In the genomic region with DNA sequence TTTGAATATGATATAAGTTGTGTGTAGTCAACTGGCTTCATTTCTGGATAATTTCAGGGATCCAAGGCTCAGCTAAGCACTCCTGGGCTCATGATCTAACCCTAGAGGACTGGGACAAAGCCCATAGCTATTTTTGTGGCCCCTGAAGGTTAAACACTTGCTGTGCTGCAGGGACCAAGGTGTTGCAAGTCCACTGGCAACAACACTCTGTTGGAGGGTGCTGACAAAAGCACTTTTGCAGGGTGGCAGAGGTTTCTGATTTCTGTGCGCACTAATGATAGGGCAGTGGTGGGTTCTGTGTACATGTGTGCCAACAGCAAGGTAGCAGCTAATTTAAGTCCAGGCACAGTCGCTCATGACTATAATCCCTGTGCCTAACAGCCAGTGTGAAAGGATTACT, we compare ENCODE assay signal across 35 cellular contexts.
"Had no signal": no experiment of that assay in that cellular context is flagged by ENCODE, and none has a peak within 500 bp of the region (broad histone marks: within the 10 kb centered on the region; RNA-seq: fewer than 3 reads in every experiment).

No MANE protein-coding gene starts in this region.

- H3K27me3 ChIP-seq: MG63 had no signal

- DNase-seq: Karpas-422, Kasumi-1, KBM-7, KG1, MG63, MM.1S, MV-4-11, NCI-H1048, NCI-H1092, NCI-H1092 treated with DMSO at 0.1 percent for 48 hours, NCI-H1105, NCI-H1105 treated with DMSO at 0.1 percent for 48 hours, NCI-H1417, NCI-H1417 treated with DMSO at 0.1 percent for 48 hours, NCI-H1436, NCI-H1436 treated with DMSO at 0.1 percent for 48 hours, NCI-H146, NCI-H1694, NCI-H1694 treated with DMSO at 0.1 percent for 48 hours, NCI-H187, NCI-H187 treated with DMSO at 0.1 percent for 48 hours, NCI-H1930, NCI-H2029, NCI-H2029 treated with DMSO at 0.1 percent for 48 hours, NCI-H2081, NCI-H2081 treated with DMSO at 0.1 percent for 48 hours, NCI-H2107, NCI-H2171, NCI-H2171 treated with DMSO at 0.1 percent for 48 hours, NCI-H2227 treated with DMSO at 0.1 percent for 48 hours, NCI-H226, NCI-H345, NCI-H446, NCI-H446 treated with DMSO at 0.1 percent for 48 hours had no signal

- H3K9me3 ChIP-seq: MG63 had no signal

- H3K9ac ChIP-seq: KMS-11 had no signal

- H3K27ac ChIP-seq: KMS-11 had no signal

- H3K4me3 ChIP-seq: MG63 had no signal

- H3K4me2 ChIP-seq: KMS-11 had no signal

- H3K36me3 ChIP-seq: MG63 had no signal
